11 cellular contexts compared by ENCODE assay signal in genomic region chr2:196278491-196278911, GRCh38.
A peak's percentile ranks its signal among the peaks of the same experiment; 100 is the strongest.
DNase-seq lines count a peak whose midpoint lies in the region; ATAC-seq and TF ChIP-seq lines count a peak whose summit lies in the region.
"Had no signal": no experiment of that assay in that cellular context is flagged by ENCODE, and none has a peak within 500 bp of the region (broad histone marks: within the 10 kb centered on the region; RNA-seq: fewer than 3 reads in every experiment).

No MANE protein-coding gene starts in this region.

- H3K27me3 ChIP-seq in MG63 (no peaks in the 10 kb centered on the region), A673 (replicated peaks; ENCODE audit: insufficient read depth, low read depth, low read length, poor library complexity) (no peaks in the 10 kb centered on the region)
- H3K27me3 ChIP-seq: suprapubic skin had no signal

- no peak for ATAC-seq in HG03432 (IDR thresholded peaks at IDR 0.05; ENCODE audit: unreplicated experiment)
- ATAC-seq: left ventricle myocardium superior had no signal

- H3K4me3 ChIP-seq in MG63 (peak overlapping the region; percentile 13), fibroblast of mammary gland (ENCODE audit: control insufficient read depth, low read depth, low read length) (peak overlapping the region; percentile 13), A673 (ENCODE audit: low read depth, low read length, poor library complexity, severe bottlenecking) (no peak overlapping the region)
- H3K4me3 ChIP-seq: suprapubic skin had no signal

- H3K36me3 ChIP-seq in MG63 (no peaks in the 10 kb centered on the region), A673 (ENCODE audit: insufficient read depth, low read length, poor library complexity, severe bottlenecking) (no peaks in the 10 kb centered on the region)
- H3K36me3 ChIP-seq: suprapubic skin had no signal

- peak overlapping the region; percentile 34 for H3K4me3 Mint-ChIP-seq in activated T-cell treated with anti-CD3 and anti-CD28 coated beads, Interleukin-2, amount 50 U/mL, for 24 hours
- H3K4me3 Mint-ChIP-seq: activated B cell treated with CpG ODN at 0.5 μM for 24 hours had no signal

- TF ChIP-seq CTCF in fibroblast of mammary gland (conservative IDR thresholded peaks at IDR 0.05; ENCODE audit: control insufficient read depth, insufficient read depth, low read depth, low read length) (no peak), A673 (conservative IDR thresholded peaks at IDR 0.05; ENCODE audit: low read depth, low read length) (no peak)

- H3K27me3 Mint-ChIP-seq in activated T-cell treated with anti-CD3 and anti-CD28 coated beads, Interleukin-2, amount 50 U/mL, for 24 hours, result no peaks in the 10 kb centered on the region
- H3K27me3 Mint-ChIP-seq: activated B cell treated with CpG ODN at 0.5 μM for 24 hours had no signal

- peaks cover 13% of the 10 kb centered on the region for H3K4me1 ChIP-seq in A673 (ENCODE audit: insufficient read depth, low read length, poor library complexity, severe bottlenecking)

- H3K36me3 Mint-ChIP-seq in activated T-cell treated with anti-CD3 and anti-CD28 coated beads, Interleukin-2, amount 50 U/mL, for 24 hours (ENCODE audit: low read depth), result no peaks in the 10 kb centered on the region

- intact Hi-C loops in A673 (cut with micrococcal nuclease; ENCODE audit: unreplicated experiment), result no loop called here

- peaks cover 63% of the 10 kb centered on the region for H3K4me1 Mint-ChIP-seq in activated T-cell treated with anti-CD3 and anti-CD28 coated beads, Interleukin-2, amount 50 U/mL, for 24 hours (ENCODE audit: low read depth)

- BruUV-seq in A673 (replicated peaks; lab: Mats Ljungman, UMichigan), result no TSS peak

- H3K9me3 ChIP-seq in MG63 (no peaks in the 10 kb centered on the region), A673 (ENCODE audit: low read depth, low read length, poor library complexity, severe bottlenecking) (no peaks in the 10 kb centered on the region)
- H3K9me3 ChIP-seq: suprapubic skin had no signal

- no peaks in the 10 kb centered on the region for H3K9me3 Mint-ChIP-seq in activated T-cell treated with anti-CD3 and anti-CD28 coated beads, Interleukin-2, amount 50 U/mL, for 24 hours
- H3K9me3 Mint-ChIP-seq: activated B cell treated with CpG ODN at 0.5 μM for 24 hours had no signal

- no peak overlapping the region for H3K27ac ChIP-seq in A673 (ENCODE audit: low read depth, low read length, poor library complexity, severe bottlenecking)
- H3K27ac ChIP-seq: suprapubic skin had no signal

- POLR2A ChIA-PET in A673 (lab: Charles Lee; ENCODE audit: low non-redundant PET), result no interaction called here

- H3K27ac Mint-ChIP-seq in activated T-cell treated with anti-CD3 and anti-CD28 coated beads, Interleukin-2, amount 50 U/mL, for 24 hours, result peak overlapping the region; percentile 73
- H3K27ac Mint-ChIP-seq: activated B cell treated with CpG ODN at 0.5 μM for 24 hours had no signal

- CTCF ChIA-PET in A673 (lab: Charles Lee), result interaction anchor here (0.6 kb wide), 1 partner anchor 162 kb away, joined by 5 read pairs; no protein-coding TSS in a partner anchor

- DNase-seq in MG63 (peak; percentile 38), fibroblast of mammary gland (ENCODE audit: low read depth) (peak; percentile 92), putamen (ENCODE audit: low spot score) (no peak), A673 (ENCODE audit: low spot score) (no peak)
- DNase-seq in activated T-cell treated with anti-CD3 and anti-CD28 coated beads, Interleukin-2, amount 50 U/mL, for 24 hours, result peak; percentile 69
- DNase-seq in stimulated activated CD8-positive, alpha-beta memory T cell treated with anti-CD3 and anti-CD28 coated beads, Interleukin-15, amount 100 ng/mL, for 48 hours (ENCODE audit: low read depth in 2 of 2), result peak; percentile 46 to 52
- DNase-seq: activated B cell treated with CpG ODN at 0.5 μM for 24 hours, left ventricle myocardium superior, posterior cingulate gyrus had no signal

Comparison
In these comparisons a context has a peak if more than half of its experiments do, and no peak if none do; other contexts are left out.
1. DNase-seq: peak in MG63 (single experiment), activated T-cell treated with anti-CD3 and anti-CD28 coated beads, Interleukin-2, amount 50 U/mL, for 24 hours (single experiment), fibroblast of mammary gland (single experiment) and stimulated activated CD8-positive, alpha-beta memory T cell treated with anti-CD3 and anti-CD28 coated beads, Interleukin-15, amount 100 ng/mL, for 48 hours (2 of 2); none in putamen (single experiment) and A673 (single experiment).